ENCODE assay signal across 18 cellular contexts in the genomic region with DNA sequence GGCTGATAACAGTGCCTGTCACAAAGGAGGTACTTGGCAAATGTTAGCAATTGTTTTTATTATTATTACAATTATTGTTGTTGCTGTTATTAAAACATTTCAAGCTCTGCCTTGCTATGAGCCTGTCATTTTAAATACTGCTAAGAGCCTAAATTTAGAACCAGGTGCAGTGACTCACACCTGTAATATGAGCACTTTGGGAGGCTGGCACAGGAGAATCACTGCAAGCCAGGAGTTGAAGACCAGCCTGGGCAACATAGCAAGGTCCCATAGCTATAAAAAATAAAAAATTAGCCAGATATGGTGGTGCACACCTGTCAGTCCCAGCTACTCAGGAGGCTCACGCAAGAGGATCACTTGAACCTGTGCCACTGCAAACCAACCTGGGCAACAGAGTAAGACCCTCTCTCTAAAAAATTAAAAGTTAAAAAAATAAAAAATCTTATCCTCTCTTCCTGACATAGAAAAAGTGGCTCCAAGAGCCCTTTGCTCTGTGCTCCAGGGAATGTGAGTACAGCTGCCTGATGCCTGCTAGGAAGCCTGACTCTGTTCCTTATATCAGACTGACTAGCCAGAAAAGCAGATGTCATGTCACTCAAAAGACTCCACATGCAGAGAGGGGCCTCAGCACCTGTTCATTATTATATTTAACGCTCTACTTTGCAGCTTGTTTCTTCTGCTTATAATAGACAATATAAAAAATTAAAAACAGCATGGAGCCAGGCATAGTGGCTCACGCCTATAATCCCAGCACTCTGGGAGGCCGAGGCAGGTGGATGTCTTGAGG.
DNase-seq lines count a peak whose midpoint lies in the region; ATAC-seq, FAIRE-seq and TF ChIP-seq lines count a peak whose summit lies in the region.
"Had no signal": no experiment of that assay in that cellular context is flagged by ENCODE, and none has a peak within 500 bp of the region (broad histone marks: within the 10 kb centered on the region; RNA-seq: fewer than 3 reads in every experiment).

No MANE protein-coding gene starts in this region.

- H3K4me2 ChIP-seq in HCT116 (ENCODE audit: low read length), result peak overlapping the region; percentile 29
- H3K4me2 ChIP-seq: A549 had no signal

- TF ChIP-seq CTCF in HCT116 (IDR thresholded peaks at IDR 0.05 in 2 of 3, conservative IDR thresholded peaks at IDR 0.05 in 1 of 3; ENCODE audit: borderline replicate concordance in 1 of 3, insufficient read depth in 1 of 3, low read depth in 2 of 3, low read length in 2 of 3) (no peak), bronchial epithelial cell (IDR thresholded peaks at IDR 0.05; ENCODE audit: insufficient read depth, low read length, severe bottlenecking) (no peak)

- DNase-seq in GM18507 (ENCODE audit: extremely low spot score, insufficient read length, low read depth) (no peak), HCT116 (ENCODE audit: low read depth, low spot score) (no peak), bronchial epithelial cell (ENCODE audit: low read depth) (peak; percentile 21), myocyte (ENCODE audit: low read depth) (peak; percentile 88), NCI-H2196 treated with DMSO at 0.1 percent for 48 hours (lab: John Stamatoyannopoulos, UW; ENCODE audit: unreplicated experiment) (no peak), epidermal melanocyte (ENCODE audit: insufficient read length, low spot score) (no peak)
- DNase-seq in activated CD4-positive, alpha-beta T cell treated with anti-CD3 and anti-CD28 coated beads for 48 hours, result no peak
- DNase-seq in activated CD4-positive, CD25-positive, alpha-beta regulatory T cell treated with anti-CD3 and anti-CD28 coated beads, Interleukin-2, amount 50 U/mL, for 72 hours, result no peak
- DNase-seq: BE2C; CD8-positive, alpha-beta T cell; COR-L47; DMS79; GOT3; H9 had no signal

- H2AFZ ChIP-seq in HCT116 (ENCODE audit: low read depth, low read length, poor library complexity, severe bottlenecking), result no peak overlapping the region

- ATAC-seq in HCT116, result peak; percentile 64
- ATAC-seq: A549; CD8-positive, alpha-beta T cell; GM12878 had no signal

- RAD21 ChIA-PET in HCT116 (lab: Charles Lee; ENCODE audit: low non-redundant PET in 1 of 2, low total read pairs in 2 of 2, uncharacterized antibody in 2 of 2, unreplicated experiment in 2 of 2), result no interaction called here

- no peak overlapping the region for H3K9ac ChIP-seq in HCT116 (ENCODE audit: low read length)

- peaks cover 10 to 16% of the 10 kb centered on the region in 2 experiments for H3K4me1 ChIP-seq in HCT116 (ENCODE audit: control insufficient read depth in 1 of 2, insufficient read depth in 2 of 2, low read length in 2 of 2)
- H3K4me1 ChIP-seq: A549, BE2C had no signal

- FAIRE-seq in GM18507 (lab: Jason Lieb, UNC), result peak; percentile 9
- FAIRE-seq in bronchial epithelial cell (lab: Jason Lieb, UNC), result no peak
- FAIRE-seq: D721Med, GM12878 had no signal

- BruUV-seq in HCT116 (replicated peaks; lab: Mats Ljungman, UMichigan), result no TSS peak

- H3K9me2 ChIP-seq in HCT116 (ENCODE audit: insufficient read depth), result no peaks in the 10 kb centered on the region

- TF ChIP-seq POLR2A in HCT116 (IDR thresholded peaks at IDR 0.05; ENCODE audit: borderline replicate concordance, extremely low read depth, insufficient read depth, insufficient read length), result no peak

- POLR2A ChIA-PET in HCT116 (lab: Charles Lee), result no interaction called here

- H3K36me3 ChIP-seq in HCT116 (ENCODE audit: control insufficient read depth in 1 of 2, insufficient read depth in 2 of 2, low read length in 2 of 2) (no peaks in the 10 kb centered on the region), bronchial epithelial cell (ENCODE audit: control insufficient read depth, insufficient read depth, low read length) (no peaks in the 10 kb centered on the region)
- H3K36me3 ChIP-seq: BE2C had no signal

- no peak overlapping the region for H3K27ac ChIP-seq in HCT116 (ENCODE audit: low read depth, low read length)
- H3K27ac ChIP-seq: A549, C4-2B had no signal

- no peak for TF ChIP-seq RAD21 in HCT116 (IDR thresholded peaks at IDR 0.05; ENCODE audit: low read depth)

- no peaks in the 10 kb centered on the region for H3K79me2 ChIP-seq in HCT116 (ENCODE audit: insufficient read depth, low read length)

- CTCF ChIA-PET in HCT116 (lab: Charles Lee), result interaction anchor here (1.4 kb wide), 1 partner anchor 511 kb away, joined by 4 read pairs; no protein-coding TSS in a partner anchor

- intact Hi-C loops in HCT116 (cut with micrococcal nuclease), result loop anchor here (5.0 kb wide), 2 partner anchors 263 to 608 kb away; no protein-coding TSS in a partner anchor

- no peaks in the 10 kb centered on the region for H4K20me1 ChIP-seq in HCT116 (ENCODE audit: insufficient read depth)

- H3K27me3 ChIP-seq in HCT116 (ENCODE audit: insufficient read depth, low read length) (no peaks in the 10 kb centered on the region), bronchial epithelial cell (ENCODE audit: control insufficient read depth, insufficient read depth, low read length) (no peaks in the 10 kb centered on the region)
- H3K27me3 ChIP-seq: BE2C had no signal

- H3K9me3 ChIP-seq in HCT116 (ENCODE audit: control insufficient read depth in 1 of 2, insufficient read depth in 1 of 2, low read depth in 1 of 2, low read length in 2 of 2), result no peaks in the 10 kb centered on the region
- H3K9me3 ChIP-seq: A549, BE2C had no signal

- no peak overlapping the region for H3K4me3 ChIP-seq in HCT116 (replicated peaks in 1 of 2; ENCODE audit: low read depth in 1 of 2, low read length in 2 of 2)
- no peak overlapping the region for H3K4me3 ChIP-seq in bronchial epithelial cell (ENCODE audit: low read depth, low read length)
- H3K4me3 ChIP-seq: A549, GM12878 had no signal

TF ChIP-seq in HCT116, 20 proteins besides CTCF, POLR2A, EP300 and RAD21:
- no peak for TF ChIP-seq SRF (IDR thresholded peaks at IDR 0.05; ENCODE audit: low read depth)

Comparison
In these comparisons a context has a peak if more than half of its experiments do, and no peak if none do; other contexts are left out.
1. DNase-seq: peak in bronchial epithelial cell (single experiment) and myocyte (single experiment); none in GM18507 (single experiment), HCT116 (single experiment), NCI-H2196 treated with DMSO at 0.1 percent for 48 hours (single experiment), epidermal melanocyte (single experiment), activated CD4-positive, alpha-beta T cell treated with anti-CD3 and anti-CD28 coated beads for 48 hours (single experiment) and activated CD4-positive, CD25-positive, alpha-beta regulatory T cell treated with anti-CD3 and anti-CD28 coated beads, Interleukin-2, amount 50 U/mL, for 72 hours (single experiment).